In the genomic region with DNA sequence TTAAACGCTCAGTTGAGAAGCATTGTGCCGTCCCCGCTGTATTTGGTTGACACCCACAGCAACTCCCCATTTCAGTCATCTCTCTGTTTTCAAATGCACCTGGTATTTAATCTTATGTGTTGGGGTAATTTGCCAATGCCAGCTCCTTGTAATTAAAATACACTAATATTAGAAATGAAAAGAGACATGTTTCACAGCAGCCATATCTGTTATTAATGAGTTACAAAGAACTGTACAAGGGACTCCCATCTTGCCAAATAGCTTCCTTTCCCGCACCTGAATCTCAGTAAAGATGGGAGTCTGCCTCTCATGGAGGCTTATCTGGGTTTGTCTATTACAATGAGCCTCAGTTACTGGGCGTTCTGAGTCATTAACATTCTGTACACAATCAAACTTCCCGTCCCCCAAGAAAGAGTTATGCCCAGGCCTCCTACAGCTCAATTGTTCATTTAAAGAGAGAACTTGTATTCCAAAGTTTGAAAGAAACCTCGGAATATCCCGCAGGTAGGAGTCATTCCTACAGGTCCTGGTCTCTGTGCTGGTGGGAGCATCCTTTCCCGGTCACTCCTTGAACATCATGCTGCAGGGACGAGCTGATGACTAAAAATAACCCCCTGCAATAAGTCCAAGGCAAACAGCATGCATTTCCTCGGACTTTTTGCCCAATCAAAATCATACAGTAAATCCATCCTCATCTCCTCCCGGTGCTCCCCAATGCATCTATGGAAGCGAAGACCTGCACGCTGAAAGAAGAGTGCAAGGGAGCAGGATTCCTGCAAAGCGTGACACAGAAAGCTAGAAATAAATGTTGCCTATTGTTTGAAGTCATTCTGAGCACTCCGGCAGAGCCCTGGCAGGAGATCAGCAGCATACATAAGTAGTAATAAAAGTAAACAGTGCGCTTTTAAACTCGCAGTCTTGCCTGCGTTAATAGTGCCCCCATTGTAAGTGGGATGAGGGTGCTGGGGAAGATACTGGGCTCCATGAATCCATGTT, we compare ENCODE assay signal across 10 cellular contexts. TPM values are rescaled to one million over a fixed set of nuclear protein-coding genes. Genes with fewer than 3 reads are reported as not detected.
DNase-seq lines count a peak whose midpoint lies in the region; ATAC-seq and TF ChIP-seq lines count a peak whose summit lies in the region.
"Had no signal": no experiment of that assay in that cellular context is flagged by ENCODE, and none has a peak within 500 bp of the region (broad histone marks: within the 10 kb centered on the region; RNA-seq: fewer than 3 reads in every experiment).

No MANE protein-coding gene starts in this region.

- no peak overlapping the region for H3K4me3 ChIP-seq in left lung
- H3K4me3 ChIP-seq in suprapubic skin: peak overlapping the region; percentile 41

- H3K9me3 ChIP-seq in left lung (no peaks in the 10 kb centered on the region), suprapubic skin (no peaks in the 10 kb centered on the region)

- WGBS in suprapubic skin: 54% methylated on average over 19 of the region's 19 CpGs

- peak; percentile 63 for ATAC-seq in left lung

- H3K4me1 ChIP-seq in left lung (no peaks in the 10 kb centered on the region), suprapubic skin (peaks cover 10% of the 10 kb centered on the region)

- H3K27ac ChIP-seq in caudate nucleus (ENCODE audit: low read depth, low read length): peak overlapping the region; percentile 89
- no peak overlapping the region for H3K27ac ChIP-seq in left lung
- H3K27ac ChIP-seq in suprapubic skin: no peak overlapping the region

- DNase-seq in NCI-H748 (lab: John Stamatoyannopoulos, UW; ENCODE audit: unreplicated experiment) (peak; percentile 38), NCI-H748 treated with DMSO at 0.1 percent for 48 hours (lab: John Stamatoyannopoulos, UW) (no peak), caudate nucleus (lab: John Stamatoyannopoulos, UW) (peak in 34 of 61 donors; percentile 0 to 76 (median 25)), left lung (no peak), suprapubic skin (ENCODE audit: low spot score in 2 of 2) (no peak), SHP77 treated with DMSO at 0.1 percent for 48 hours (lab: John Stamatoyannopoulos, UW) (no peak)
- DNase-seq in effector CD8-positive, alpha-beta T cell (lab: John Stamatoyannopoulos, UW): no peak
- no peak for DNase-seq in NK-92 treated with Interleukin-12 subunit alpha and Interleukin-12 subunit beta, amount 100 ng/mL, for 24 hours (lab: John Stamatoyannopoulos, UW)
- DNase-seq: activated T-cell treated with anti-CD3 and anti-CD28 coated beads, Interleukin-2, amount 50 U/mL, for 1 hour; KG1 had no signal

- no peak for TF ChIP-seq CTCF in left lung (IDR thresholded peaks at IDR 0.05)
- TF ChIP-seq CTCF in suprapubic skin (IDR thresholded peaks at IDR 0.05): no peak

- H3K36me3 ChIP-seq in left lung: no peaks in the 10 kb centered on the region
- no peaks in the 10 kb centered on the region for H3K36me3 ChIP-seq in suprapubic skin

- TF ChIP-seq POLR2A in suprapubic skin (IDR thresholded peaks at IDR 0.05): no peak

- H3K27me3 ChIP-seq in left lung (peaks cover 16 to 43% of the 10 kb centered on the region in 2 donors), suprapubic skin (no peaks in the 10 kb centered on the region)

- intact Hi-C loops in left lung (cut with DNase I): no loop called here

- no peak for TF ChIP-seq EP300 in suprapubic skin (IDR thresholded peaks at IDR 0.05)

RNA-seq across cellular contexts. Expression of a gene that starts 0.9 kb away (rescaled TPM):
- not detected for total RNA-seq in left lung
- total RNA-seq in suprapubic skin: under 1 TPM in 2 of 4 donors, not detected in 2; 0.36 to 0.64 TPM

Comparison
In these comparisons a context has a peak if more than half of its experiments do, and no peak if none do; other contexts are left out.
1. DNase-seq: peak in NCI-H748 (single experiment) and caudate nucleus (34 of 61); none in NCI-H748 treated with DMSO at 0.1 percent for 48 hours (single experiment), left lung (0 of 2), suprapubic skin (0 of 2), effector CD8-positive, alpha-beta T cell (single experiment), SHP77 treated with DMSO at 0.1 percent for 48 hours (single experiment) and NK-92 treated with Interleukin-12 subunit alpha and Interleukin-12 subunit beta, amount 100 ng/mL, for 24 hours (single experiment).